10 cellular contexts compared by ENCODE assay signal in the genomic region with DNA sequence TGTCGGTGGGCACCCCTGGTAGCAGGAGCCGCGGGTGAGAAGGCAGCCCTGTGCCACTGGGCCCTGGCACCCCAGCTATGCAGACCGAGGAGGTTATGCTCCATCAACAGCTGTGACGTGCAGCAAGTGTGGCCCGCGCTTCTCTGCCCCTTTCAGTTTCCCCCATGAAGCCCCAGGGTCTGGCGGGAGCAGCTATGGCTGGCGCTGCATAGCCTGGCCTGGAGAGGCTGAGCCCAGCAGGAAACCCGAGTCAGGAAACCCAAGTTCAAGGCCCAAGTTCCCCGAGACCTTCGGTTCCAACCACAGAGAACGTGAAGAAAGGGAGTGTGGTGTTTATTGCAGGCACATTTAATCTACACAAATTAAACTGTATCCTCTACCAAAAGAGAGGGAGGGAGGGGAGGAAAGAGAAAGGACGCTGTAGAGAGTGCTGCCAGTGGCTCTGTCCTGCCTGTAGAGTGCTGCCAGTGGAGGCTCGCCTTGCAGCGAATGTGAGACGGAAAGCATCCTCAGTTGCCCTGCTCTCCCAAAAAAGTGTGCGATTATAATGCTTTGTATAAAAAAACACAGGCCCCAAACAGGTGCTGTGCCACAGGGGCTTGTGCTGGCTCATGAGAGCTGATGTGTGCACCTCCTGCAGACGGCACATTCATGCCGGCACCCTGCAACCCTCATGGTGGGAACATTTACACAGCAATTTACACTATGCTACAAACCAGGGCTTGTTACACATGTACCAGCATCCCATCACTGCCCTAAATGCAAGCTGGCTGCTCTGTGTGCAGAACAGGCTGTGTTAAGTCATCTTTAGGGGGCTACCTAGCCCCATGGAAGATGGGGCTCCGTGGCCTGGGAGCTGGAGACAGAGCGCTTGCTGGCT. TPM values are rescaled to one million over a fixed set of nuclear protein-coding genes. Genes with fewer than 3 reads are reported as not detected.
DNase-seq lines count a peak whose midpoint lies in the region; ATAC-seq and TF ChIP-seq lines count a peak whose summit lies in the region.
"Had no signal": no experiment of that assay in that cellular context is flagged by ENCODE, and none has a peak within 500 bp of the region (broad histone marks: within the 10 kb centered on the region; RNA-seq: fewer than 3 reads in every experiment).

No MANE protein-coding gene starts in this region.

- peak overlapping the region; percentile 89 for H3K27ac Mint-ChIP-seq in T-helper 2 cell treated with Interferon-gamma antibody and Interleukin-4, amounts not matched to agents 5 μg/mL and 100 μg/mL, for 36 hours
- peak overlapping the region in 1 of 7 donors; percentile 38 for H3K27ac Mint-ChIP-seq in CD14-positive monocyte

- H3K9me3 Mint-ChIP-seq in T-helper 2 cell treated with Interferon-gamma antibody and Interleukin-4, amounts not matched to agents 5 μg/mL and 100 μg/mL, for 36 hours: no peaks in the 10 kb centered on the region
- H3K9me3 Mint-ChIP-seq in CD14-positive monocyte: no peaks in the 10 kb centered on the region

- H3K36me3 ChIP-seq in body of pancreas (replicated peaks in 1 of 2; ENCODE audit: insufficient read depth in 1 of 2, low read depth in 2 of 2): no peaks in the 10 kb centered on the region

- 71 to 79% methylated on average over 14 to 21 of the region's 22 CpGs for WGBS in body of pancreas, 2 donors

- no peaks in the 10 kb centered on the region for H3K9me3 ChIP-seq in body of pancreas

- peaks cover 54% of the 10 kb centered on the region for H3K4me1 Mint-ChIP-seq in T-helper 2 cell treated with Interferon-gamma antibody and Interleukin-4, amounts not matched to agents 5 μg/mL and 100 μg/mL, for 36 hours (ENCODE audit: low read depth)
- peaks cover 5% of the 10 kb centered on the region for H3K4me1 Mint-ChIP-seq in CD14-positive monocyte

- DNase-seq in AG08396 (ENCODE audit: low spot score) (peak; percentile 60), glomerular visceral epithelial cell (ENCODE audit: extremely low spot score) (peak; percentile 13), CD14-positive monocyte (ENCODE audit: low spot score) (no peak), DMS153 (lab: John Stamatoyannopoulos, UW) (no peak), GF-D8 (lab: John Stamatoyannopoulos, UW) (no peak), body of pancreas (no peak)
- peak; percentile 22 for DNase-seq in T-helper 2 cell treated with Interferon-gamma antibody and Interleukin-4, amounts not matched to agents 5 μg/mL and 100 μg/mL, for 36 hours (ENCODE audit: low spot score)
- DNase-seq: DMS53 had no signal

- H3K27me3 Mint-ChIP-seq in T-helper 2 cell treated with Interferon-gamma antibody and Interleukin-4, amounts not matched to agents 5 μg/mL and 100 μg/mL, for 36 hours (ENCODE audit: low read depth): no peaks in the 10 kb centered on the region
- peaks cover 5 to 14% (median 13%) of the 10 kb centered on the region in 3 donors for H3K27me3 Mint-ChIP-seq in CD14-positive monocyte (ENCODE audit: low read depth in 3 of 3)

- H3K4me1 ChIP-seq in body of pancreas: peaks cover 12% of the 10 kb centered on the region

- H3K4me3 Mint-ChIP-seq in T-helper 2 cell treated with Interferon-gamma antibody and Interleukin-4, amounts not matched to agents 5 μg/mL and 100 μg/mL, for 36 hours: peak overlapping the region; percentile 70
- peak overlapping the region in 1 of 2 donors; percentile 40 for H3K4me3 Mint-ChIP-seq in CD14-positive monocyte

- no peak for TF ChIP-seq CTCF in CD14-positive monocyte (IDR thresholded peaks at IDR 0.05)
- TF ChIP-seq CTCF in body of pancreas (IDR thresholded peaks at IDR 0.05): no peak

- H3K27me3 ChIP-seq in body of pancreas: no peaks in the 10 kb centered on the region

- H3K36me3 Mint-ChIP-seq in T-helper 2 cell treated with Interferon-gamma antibody and Interleukin-4, amounts not matched to agents 5 μg/mL and 100 μg/mL, for 36 hours (ENCODE audit: low read depth): no peaks in the 10 kb centered on the region
- no peaks in the 10 kb centered on the region for H3K36me3 Mint-ChIP-seq in CD14-positive monocyte

- TF ChIP-seq POLR2A in body of pancreas (IDR thresholded peaks at IDR 0.05): no peak

- no peak overlapping the region for H3K27ac ChIP-seq in body of pancreas

- intact Hi-C loops in CD14-positive monocyte (cut with micrococcal nuclease): no loop called here
- intact Hi-C loops in body of pancreas (cut with DNase I): no loop called here

- H3K4me3 ChIP-seq in body of pancreas: no peak overlapping the region
- H3K4me3 ChIP-seq: skin epidermis had no signal

- peak; percentile 53 for ATAC-seq in GM19463 (IDR thresholded peaks at IDR 0.05; ENCODE audit: unreplicated experiment)
- no peak for ATAC-seq in body of pancreas

RNA-seq across cellular contexts. Expression of gene POP4, which starts 16.3 kb away (rescaled TPM):
- polyA plus RNA-seq in CD14-positive monocyte: 100 to 1,000 TPM; 161 to 162 TPM
- 10 to 100 TPM; 12.2 to 51.6 TPM for total RNA-seq in body of pancreas

RNA-seq across cellular contexts. Expression of gene PLEKHF1, which starts 42.8 kb away (rescaled TPM):
- polyA plus RNA-seq in CD14-positive monocyte: under 1 TPM; 0.11 to 0.26 TPM
- total RNA-seq in body of pancreas: 10 to 100 TPM; 13.5 to 16.5 TPM

Comparison
In these comparisons a context has a peak if more than half of its experiments do, and no peak if none do; other contexts are left out.
1. DNase-seq: peak in AG08396 (single experiment), T-helper 2 cell treated with Interferon-gamma antibody and Interleukin-4, amounts not matched to agents 5 μg/mL and 100 μg/mL, for 36 hours (single experiment) and glomerular visceral epithelial cell (single experiment); none in CD14-positive monocyte (single experiment), DMS153 (single experiment), GF-D8 (single experiment) and body of pancreas (0 of 4).